1 cellular context compared by ENCODE assay signal in genomic region chr15:30991301-30992072, GRCh38.
TF ChIP-seq lines count a peak whose summit lies in the region.

MTMR10 (minus strand) TSS chr15:30991628; CDS start chr15:30991506, 122 bp downstream.

TF ChIP-seq in SK-N-SH, 30 proteins besides CTCF, POLR2A, EP300 and RAD21 (continued from another document):
- TF ChIP-seq, protein P1, sequence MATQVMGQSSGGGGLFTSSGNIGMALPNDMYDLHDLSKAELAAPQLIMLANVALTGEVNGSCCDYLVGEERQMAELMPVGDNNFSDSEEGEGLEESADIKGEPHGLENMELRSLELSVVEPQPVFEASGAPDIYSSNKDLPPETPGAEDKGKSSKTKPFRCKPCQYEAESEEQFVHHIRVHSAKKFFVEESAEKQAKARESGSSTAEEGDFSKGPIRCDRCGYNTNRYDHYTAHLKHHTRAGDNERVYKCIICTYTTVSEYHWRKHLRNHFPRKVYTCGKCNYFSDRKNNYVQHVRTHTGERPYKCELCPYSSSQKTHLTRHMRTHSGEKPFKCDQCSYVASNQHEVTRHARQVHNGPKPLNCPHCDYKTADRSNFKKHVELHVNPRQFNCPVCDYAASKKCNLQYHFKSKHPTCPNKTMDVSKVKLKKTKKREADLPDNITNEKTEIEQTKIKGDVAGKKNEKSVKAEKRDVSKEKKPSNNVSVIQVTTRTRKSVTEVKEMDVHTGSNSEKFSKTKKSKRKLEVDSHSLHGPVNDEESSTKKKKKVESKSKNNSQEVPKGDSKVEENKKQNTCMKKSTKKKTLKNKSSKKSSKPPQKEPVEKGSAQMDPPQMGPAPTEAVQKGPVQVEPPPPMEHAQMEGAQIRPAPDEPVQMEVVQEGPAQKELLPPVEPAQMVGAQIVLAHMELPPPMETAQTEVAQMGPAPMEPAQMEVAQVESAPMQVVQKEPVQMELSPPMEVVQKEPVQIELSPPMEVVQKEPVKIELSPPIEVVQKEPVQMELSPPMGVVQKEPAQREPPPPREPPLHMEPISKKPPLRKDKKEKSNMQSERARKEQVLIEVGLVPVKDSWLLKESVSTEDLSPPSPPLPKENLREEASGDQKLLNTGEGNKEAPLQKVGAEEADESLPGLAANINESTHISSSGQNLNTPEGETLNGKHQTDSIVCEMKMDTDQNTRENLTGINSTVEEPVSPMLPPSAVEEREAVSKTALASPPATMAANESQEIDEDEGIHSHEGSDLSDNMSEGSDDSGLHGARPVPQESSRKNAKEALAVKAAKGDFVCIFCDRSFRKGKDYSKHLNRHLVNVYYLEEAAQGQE (IDR thresholded peaks at IDR 0.05; ENCODE audit: low read depth, low read length) = 0 out of 2 replicates have a peak, but pooled peaks have one; percentile 21
- TF ChIP-seq, protein P2, sequence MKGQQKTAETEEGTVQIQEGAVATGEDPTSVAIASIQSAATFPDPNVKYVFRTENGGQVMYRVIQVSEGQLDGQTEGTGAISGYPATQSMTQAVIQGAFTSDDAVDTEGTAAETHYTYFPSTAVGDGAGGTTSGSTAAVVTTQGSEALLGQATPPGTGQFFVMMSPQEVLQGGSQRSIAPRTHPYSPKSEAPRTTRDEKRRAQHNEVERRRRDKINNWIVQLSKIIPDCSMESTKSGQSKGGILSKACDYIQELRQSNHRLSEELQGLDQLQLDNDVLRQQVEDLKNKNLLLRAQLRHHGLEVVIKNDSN (IDR thresholded peaks at IDR 0.05; ENCODE audit: borderline replicate concordance, low read depth) = no peak
- no peak for TF ChIP-seq FOXM1 (IDR thresholded peaks at IDR 0.05; ENCODE audit: low read depth)
- TF ChIP-seq FOSL2 (IDR thresholded peaks at IDR 0.05; ENCODE audit: borderline replicate concordance, low read depth) = no peak
- TF ChIP-seq SMC3 (IDR thresholded peaks at IDR 0.05; ENCODE audit: low read depth, low read length) = 0 out of 2 replicates have a peak, but pooled peaks have one; percentile 0
- no peak for TF ChIP-seq MAX (IDR thresholded peaks at IDR 0.05; ENCODE audit: low read depth)
- TF ChIP-seq MEF2A (IDR thresholded peaks at IDR 0.05; ENCODE audit: borderline replicate concordance, low read depth) = no peak
- no peak for TF ChIP-seq ZBTB33 (IDR thresholded peaks at IDR 0.05; ENCODE audit: borderline replicate concordance, low read depth)
- TF ChIP-seq TEAD4 (IDR thresholded peaks at IDR 0.05; ENCODE audit: borderline replicate concordance, insufficient read depth) = no peak
- TF ChIP-seq ELF1 (IDR thresholded peaks at IDR 0.05) = no peak
- TF ChIP-seq POLR2AphosphoS5 (IDR thresholded peaks at IDR 0.05; ENCODE audit: low read depth, low read length) = peak; percentile 63
- TF ChIP-seq USF2 (IDR thresholded peaks at IDR 0.05; ENCODE audit: borderline replicate concordance, low read depth, low read length) = no peak
- TF ChIP-seq RFX5 (IDR thresholded peaks at IDR 0.05; ENCODE audit: low read length) = no peak
- TF ChIP-seq NRF1 (IDR thresholded peaks at IDR 0.05; ENCODE audit: low read depth, low read length) = no peak
- TF ChIP-seq MXI1 (IDR thresholded peaks at IDR 0.05; ENCODE audit: low read depth, low read length) = peak; percentile 38; the same call in 1 of the 2 replicates
